In the genomic region with DNA sequence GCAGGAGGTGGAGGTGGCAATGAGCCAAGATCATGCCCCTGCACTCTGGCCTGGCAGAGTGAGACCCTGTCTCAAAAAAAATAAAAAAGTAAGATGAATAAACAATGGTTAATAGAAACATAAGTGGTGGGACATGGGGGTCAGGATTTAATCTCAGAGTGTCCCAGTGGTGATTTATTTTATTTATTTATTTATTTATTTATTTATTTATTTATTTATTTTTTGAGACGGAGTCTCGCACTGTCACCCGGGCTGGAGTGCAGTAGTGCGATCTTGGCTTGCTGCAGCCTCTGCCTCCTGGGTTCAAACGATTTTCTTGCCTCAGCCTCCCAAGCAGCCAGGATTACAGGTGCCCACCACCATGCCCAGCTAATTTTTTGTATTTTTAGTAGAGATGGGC, we compare ENCODE assay signal across 24 cellular contexts.
"Had no signal": no experiment of that assay in that cellular context is flagged by ENCODE, and none has a peak within 500 bp of the region (broad histone marks: within the 10 kb centered on the region; RNA-seq: fewer than 3 reads in every experiment).

No MANE protein-coding gene starts in this region.

- H3K9me3 ChIP-seq: breast epithelium, Peyer's patch had no signal

- H3K27me3 ChIP-seq: breast epithelium, Peyer's patch, SJSA1 had no signal

- H3K4me1 ChIP-seq: breast epithelium, Peyer's patch, SJSA1 had no signal

- H3K4me3 ChIP-seq: breast epithelium, Peyer's patch, SJSA1 had no signal

- H3K27ac Mint-ChIP-seq: activated CD4-positive, alpha-beta memory T cell treated with anti-CD3 and anti-CD28 coated beads for 36 hours; activated T-cell treated with anti-CD3 and anti-CD28 coated beads, Interleukin-2, amount 50 U/mL, for 72 hours; activated T-helper 2 cell treated with anti-CD3 and anti-CD28 coated beads, Interferon-gamma antibody, Interleukin-2, Interleukin-4, amounts not matched to agents 10 μg/mL and 5 μg/mL and 100 μg/mL, durations not matched to agents 14 hours and 24 hours and 36 hours; WTC11 had no signal

- ATAC-seq: activated T-cell treated with anti-CD3 and anti-CD28 coated beads, Interleukin-2, amount 50 U/mL, for 72 hours; SK-N-SH treated with all-trans-retinoic acid at 6 μM for 48 hours; WTC11 had no signal

- H3K36me3 ChIP-seq: breast epithelium, Peyer's patch, SJSA1 had no signal

- H3K36me3 Mint-ChIP-seq: activated CD4-positive, alpha-beta memory T cell treated with anti-CD3 and anti-CD28 coated beads for 36 hours; activated naive CD4-positive, alpha-beta T cell treated with anti-CD3 and anti-CD28 coated beads, Interleukin-2, amount 10 ng/mL, durations not matched to agents 7 days and 5 days; WTC11 had no signal

- H3K27ac ChIP-seq: breast epithelium, RWPE1, SJSA1 had no signal

- DNase-seq: activated CD4-positive, alpha-beta memory T cell treated with anti-CD3 and anti-CD28 coated beads for 36 hours; activated CD4-positive, alpha-beta T cell treated with anti-CD3 and anti-CD28 coated beads, Interleukin-2, amount 10 ng/mL, durations not matched to agents 7 days and 5 days; activated CD4-positive, CD25-positive, alpha-beta regulatory T cell treated with anti-CD3 and anti-CD28 coated beads, Interleukin-2, amount 50 U/mL, for 72 hours; activated CD8-positive, alpha-beta memory T cell treated with anti-CD3 and anti-CD28 coated beads, Interleukin-2, amount 50 U/mL, for 4 hours; activated gamma-delta T cell treated with Interleukin-2 at 50 U/mL for 16 hours; activated naive CD4-positive, alpha-beta T cell treated with anti-CD3 and anti-CD28 coated beads, Interleukin-2, amount 10 ng/mL, durations not matched to agents 7 days and 5 days; activated T-cell treated with anti-CD3 and anti-CD28 coated beads, Interleukin-2, amount 50 U/mL, for 72 hours; aorta; caudate nucleus; Karpas-422; NCI-H1105 treated with DMSO at 0.1 percent for 48 hours; NCI-H1436 treated with DMSO at 0.1 percent for 48 hours; NCI-H187; NCI-H2081; NCI-H510A treated with DMSO at 0.1 percent for 48 hours; Peyer's patch; SHP77; SW 1271 had no signal

- H3K9me3 Mint-ChIP-seq: activated CD4-positive, alpha-beta memory T cell treated with anti-CD3 and anti-CD28 coated beads for 36 hours; WTC11 had no signal

- H3K27me3 Mint-ChIP-seq: activated naive CD4-positive, alpha-beta T cell treated with anti-CD3 and anti-CD28 coated beads, Interleukin-2, amount 10 ng/mL, durations not matched to agents 7 days and 5 days had no signal

- H3K4me3 Mint-ChIP-seq: activated CD4-positive, alpha-beta memory T cell treated with anti-CD3 and anti-CD28 coated beads for 36 hours; activated CD4-positive, alpha-beta T cell treated with anti-CD3 and anti-CD28 coated beads, Interleukin-2, amount 10 ng/mL, durations not matched to agents 7 days and 5 days; activated naive CD4-positive, alpha-beta T cell treated with anti-CD3 and anti-CD28 coated beads, Interleukin-2, amount 10 ng/mL, durations not matched to agents 7 days and 5 days; WTC11 had no signal
